8 cellular contexts compared by ENCODE assay signal in genomic region chr9:113406873-113407511, GRCh38. TPM values are rescaled to one million over a fixed set of nuclear protein-coding genes. Genes with fewer than 3 reads are reported as not detected.
DNase-seq lines count a peak whose midpoint lies in the region; ATAC-seq and TF ChIP-seq lines count a peak whose summit lies in the region.
"Not testable (repeated sequence)": the region's sequence is repeated elsewhere in the genome, so short reads cannot be mapped to it uniquely, and the experiment has no call there.

No MANE protein-coding gene starts in this region.

- H3K79me2 ChIP-seq in osteoblast (ENCODE audit: insufficient read depth, low read length), result peaks cover 19% of the 10 kb centered on the region

- H3K36me3 Mint-ChIP-seq in type B pancreatic cell, result peaks cover 23% of the 10 kb centered on the region

- peaks cover 13% of the 10 kb centered on the region for H3K36me3 ChIP-seq in osteoblast (ENCODE audit: insufficient read depth, low read length)

- not testable (repeated sequence) for H2AFZ ChIP-seq in osteoblast (ENCODE audit: low read length)

- H3K4me1 ChIP-seq in osteoblast (ENCODE audit: insufficient read depth, low read length), result not testable (repeated sequence)

- not testable (repeated sequence) for H3K27me3 ChIP-seq in osteoblast (ENCODE audit: insufficient read depth, low read length)

- H3K27ac ChIP-seq in osteoblast (ENCODE audit: low read depth, low read length), result not testable (repeated sequence)

- H3K9me3 ChIP-seq in osteoblast (ENCODE audit: low read depth, low read length), result not testable (repeated sequence)

- intact Hi-C loops in head of caudate nucleus (cut with DNase I), result loop anchor here (10.0 kb wide), 2 partner anchors 252 to 352 kb away; partner anchors contain the start of genes SLC31A2 and ZFP37

- H3K27ac Mint-ChIP-seq in type B pancreatic cell, result peak overlapping the region; percentile 77

- ATAC-seq in HG03095 (IDR thresholded peaks at IDR 0.05; ENCODE audit: unreplicated experiment), result peak; percentile 34

- DNase-seq in GM03348 (ENCODE audit: low spot score) (peak; percentile 78), NCI-H2196 (lab: John Stamatoyannopoulos, UW; ENCODE audit: unreplicated experiment) (peak; percentile 67), T-helper 9 cell (peak; percentile 31), amniotic epithelial cell (ENCODE audit: low read depth) (peak; percentile 72), head of caudate nucleus (peak in 38 of 42 donors; percentile 26 to 83 (median 58)), osteoblast (ENCODE audit: insufficient read length, low spot score, missing footprints) (peak; percentile 90)
- DNase-seq in type B pancreatic cell (ENCODE audit: extremely low spot score, unreplicated experiment), result not testable (repeated sequence)

- TF ChIP-seq CTCF in osteoblast (IDR thresholded peaks at IDR 0.05; ENCODE audit: extremely low read depth, low read depth, low read length), result peak; percentile 77
- peak; percentile 81 for TF ChIP-seq CTCF in type B pancreatic cell (conservative IDR thresholded peaks at IDR 0.05)

- not testable (repeated sequence) for H3K4me3 ChIP-seq in osteoblast (ENCODE audit: insufficient read depth, low read length)

- peak overlapping the region; percentile 84 for H3K4me3 Mint-ChIP-seq in type B pancreatic cell

- H3K4me1 Mint-ChIP-seq in type B pancreatic cell (ENCODE audit: unreplicated experiment), result peaks cover 18% of the 10 kb centered on the region

- not testable (repeated sequence) for H3K27me3 Mint-ChIP-seq in type B pancreatic cell

- not testable (repeated sequence) for H3K4me2 ChIP-seq in osteoblast (ENCODE audit: insufficient read depth, low read length)

- not testable (repeated sequence) for H3K9me3 Mint-ChIP-seq in type B pancreatic cell

- H4K20me1 ChIP-seq in osteoblast (ENCODE audit: insufficient read depth, low read length), result not testable (repeated sequence)

RNA-seq across cellular contexts. Expression of gene POLE3, which starts 3.5 kb away (rescaled TPM):
- total RNA-seq in osteoblast, result 30.8 and 34.5 TPM in 2 replicates
- 43.2 and 54.9 TPM in 2 replicates for total RNA-seq in type B pancreatic cell (ENCODE audit: low replicate concordance)

RNA-seq across cellular contexts. Expression of gene C9orf43, which starts 3.6 kb away (rescaled TPM):
- total RNA-seq in osteoblast (0.36 and 0.88 TPM in 2 replicates), type B pancreatic cell (ENCODE audit: low replicate concordance) (0.80 and 0.88 TPM in 2 replicates)

RNA-seq across cellular contexts. Expression of gene ALAD, which starts 5.9 kb away (rescaled TPM):
- 23.9 and 26.8 TPM in 2 replicates for total RNA-seq in osteoblast
- total RNA-seq in type B pancreatic cell (ENCODE audit: low replicate concordance), result 41.4 and 57.0 TPM in 2 replicates

RNA-seq across cellular contexts. Expression of gene HDHD3, which starts 30.2 kb away (rescaled TPM):
- total RNA-seq in osteoblast (7.2 and 15.6 TPM in 2 replicates), type B pancreatic cell (ENCODE audit: low replicate concordance) (33.9 and 53.1 TPM in 2 replicates)

RNA-seq across cellular contexts. Expression of gene RGS3, which starts 56.5 kb away (rescaled TPM):
- total RNA-seq in osteoblast, result 77.4 and 99.3 TPM in 2 replicates
- total RNA-seq in type B pancreatic cell (ENCODE audit: low replicate concordance), result 9.6 and 29.9 TPM in 2 replicates
